Comparison of ENCODE assay signal across 30 cellular contexts in genomic region chr12:51086933-51087332, GRCh38.
"Had no signal": no experiment of that assay in that cellular context is flagged by ENCODE, and none has a peak within 500 bp of the region (broad histone marks: within the 10 kb centered on the region; RNA-seq: fewer than 3 reads in every experiment).

No MANE protein-coding gene starts in this region.

- H3K36me3 Mint-ChIP-seq: naive B cell had no signal

- H3K36me3 ChIP-seq: breast epithelium, thyroid gland, WERI-Rb-1 had no signal

- H3K4me3 Mint-ChIP-seq: activated CD4-positive, alpha-beta memory T cell treated with anti-CD3 and anti-CD28 coated beads, Interleukin-2, amount 10 ng/mL, durations not matched to agents 7 days and 5 days; activated naive CD4-positive, alpha-beta T cell treated with anti-CD3 and anti-CD28 coated beads, Interleukin-2, amount 10 ng/mL, durations not matched to agents 7 days and 5 days; dendritic cell treated with granulocyte-macrophage colony-stimulating factor and Interleukin-4, amounts not matched to agents 40 ng/mL and 50 ng/mL, for 4 days; endodermal cell; mesothelial cell of epicardium; neural crest cell; stimulated activated naive B cell treated with anti-CD40 and anti-IgM and Interleukin-4, amounts not matched to agents 10 μg/mL and 1 μg/mL and 100 μg/mL, for 72 hours had no signal

- H3K27me3 Mint-ChIP-seq: activated CD4-positive, alpha-beta memory T cell treated with anti-CD3 and anti-CD28 coated beads, Interleukin-2, amount 10 ng/mL, durations not matched to agents 7 days and 5 days; activated naive CD4-positive, alpha-beta T cell treated with anti-CD3 and anti-CD28 coated beads, Interleukin-2, amount 10 ng/mL, durations not matched to agents 7 days and 5 days; dendritic cell treated with granulocyte-macrophage colony-stimulating factor and Interleukin-4, amounts not matched to agents 40 ng/mL and 50 ng/mL, for 4 days; naive B cell; stimulated activated naive B cell treated with anti-CD40 and anti-IgM and Interleukin-4, amounts not matched to agents 10 μg/mL and 1 μg/mL and 100 μg/mL, for 72 hours had no signal

- H3K27me3 ChIP-seq: breast epithelium, heart left ventricle, stomach, thyroid gland, upper lobe of right lung had no signal

- H3K9me3 ChIP-seq: breast epithelium, heart left ventricle, psoas muscle, stomach, thyroid gland, upper lobe of right lung had no signal

- H3K4me1 ChIP-seq: parathyroid adenoma had no signal

- DNase-seq: activated CD4-positive, alpha-beta memory T cell treated with anti-CD3 and anti-CD28 coated beads, Interleukin-2, amount 10 ng/mL, durations not matched to agents 7 days and 5 days; activated CD4-positive, alpha-beta T cell treated with anti-CD3 and anti-CD28 coated beads for 48 hours; activated effector memory CD4-positive, alpha-beta T cell treated with anti-CD3 and anti-CD28 coated beads, Interleukin-2, amount 50 U/mL, for 16 hours; activated naive CD4-positive, alpha-beta T cell treated with anti-CD3 and anti-CD28 coated beads, Interleukin-2, amount 10 ng/mL, durations not matched to agents 7 days and 5 days; amniotic stem cell; central memory CD4-positive, alpha-beta T cell; endodermal cell; foreskin fibroblast; heart left ventricle; hypothalamus; naive B cell; occipital lobe; psoas muscle; stimulated activated CD4-positive, alpha-beta T cell treated with anti-CD3 and anti-CD28 coated beads, Interleukin-1b, Interleukin-23, amount 100 ng/mL, for 48 hours; stimulated activated CD4-positive, alpha-beta T cell treated with anti-CD3 and anti-CD28 coated beads, Interleukin-4, amount 100 ng/mL, for 4 hours; stimulated activated CD8-positive, alpha-beta memory T cell treated with anti-CD3 and anti-CD28 coated beads, Interleukin-4, amount 100 ng/mL, for 48 hours; stimulated activated naive B cell treated with anti-CD40 and anti-IgM and Interleukin-4, amounts not matched to agents 10 μg/mL and 1 μg/mL and 100 μg/mL, for 72 hours; stomach; T-helper 1 cell; thyroid gland; upper lobe of right lung; WERI-Rb-1 had no signal

- H3K9me3 Mint-ChIP-seq: activated CD4-positive, alpha-beta memory T cell treated with anti-CD3 and anti-CD28 coated beads, Interleukin-2, amount 10 ng/mL, durations not matched to agents 7 days and 5 days; activated naive CD4-positive, alpha-beta T cell treated with anti-CD3 and anti-CD28 coated beads, Interleukin-2, amount 10 ng/mL, durations not matched to agents 7 days and 5 days; dendritic cell treated with granulocyte-macrophage colony-stimulating factor and Interleukin-4, amounts not matched to agents 40 ng/mL and 50 ng/mL, for 4 days; endodermal cell; mesothelial cell of epicardium; naive B cell; neural crest cell; stimulated activated naive B cell treated with anti-CD40 and anti-IgM and Interleukin-4, amounts not matched to agents 10 μg/mL and 1 μg/mL and 100 μg/mL, for 72 hours had no signal

- H3K4me3 ChIP-seq: breast epithelium, heart left ventricle, psoas muscle, smooth muscle cell, stomach, thyroid gland, upper lobe of right lung had no signal

- H3K27ac Mint-ChIP-seq: activated CD4-positive, alpha-beta memory T cell treated with anti-CD3 and anti-CD28 coated beads, Interleukin-2, amount 10 ng/mL, durations not matched to agents 7 days and 5 days; endodermal cell; mesothelial cell of epicardium; naive B cell; stimulated activated naive B cell treated with anti-CD40 and anti-IgM and Interleukin-4, amounts not matched to agents 10 μg/mL and 1 μg/mL and 100 μg/mL, for 72 hours had no signal

- H3K27ac ChIP-seq: breast epithelium, heart left ventricle, parathyroid adenoma, stomach, thyroid gland, upper lobe of right lung, WERI-Rb-1 had no signal

- ATAC-seq: activated CD4-positive, CD25-positive, alpha-beta regulatory T cell treated with anti-CD3 and anti-CD28 coated beads, Interleukin-2, amount 50 U/mL, for 24 hours; esophagus mucosa; heart left ventricle; stimulated activated naive B cell treated with anti-CD40 and anti-IgM and Interleukin-4, amounts not matched to agents 10 μg/mL and 1 μg/mL and 100 μg/mL, for 72 hours; upper lobe of right lung had no signal
